ENCODE assay signal across 10 cellular contexts in genomic region chr6:126337323-126337722, GRCh38. TPM values are rescaled to one million over a fixed set of nuclear protein-coding genes. Genes with fewer than 3 reads are reported as not detected.
DNase-seq lines count a peak whose midpoint lies in the region; ATAC-seq and TF ChIP-seq lines count a peak whose summit lies in the region.
"Had no signal": no experiment of that assay in that cellular context is flagged by ENCODE, and none has a peak within 500 bp of the region (broad histone marks: within the 10 kb centered on the region; RNA-seq: fewer than 3 reads in every experiment).

No MANE protein-coding gene starts in this region.

- CTCF ChIA-PET in activated CD8-positive, alpha-beta T cell treated with anti-CD3 and anti-CD28 coated beads for 36 hours (lab: Charles Lee), result no interaction called here

- H3K9me3 Mint-ChIP-seq in activated CD8-positive, alpha-beta T cell treated with anti-CD3 and anti-CD28 coated beads for 36 hours, result no peaks in the 10 kb centered on the region

- H3K4me3 Mint-ChIP-seq in activated CD8-positive, alpha-beta T cell treated with anti-CD3 and anti-CD28 coated beads for 36 hours, result no peak overlapping the region

- no peaks in the 10 kb centered on the region for H3K27me3 Mint-ChIP-seq in activated CD8-positive, alpha-beta T cell treated with anti-CD3 and anti-CD28 coated beads for 36 hours

- no peaks in the 10 kb centered on the region for H3K36me3 Mint-ChIP-seq in activated CD8-positive, alpha-beta T cell treated with anti-CD3 and anti-CD28 coated beads for 36 hours (ENCODE audit: low read depth)

- POLR2A ChIA-PET in activated CD8-positive, alpha-beta T cell treated with anti-CD3 and anti-CD28 coated beads for 36 hours (lab: Charles Lee), result no interaction called here

- H3K4me1 Mint-ChIP-seq in activated CD8-positive, alpha-beta T cell treated with anti-CD3 and anti-CD28 coated beads for 36 hours (ENCODE audit: low read depth), result peaks cover 8% of the 10 kb centered on the region

- no peak for TF ChIP-seq CTCF in activated CD8-positive, alpha-beta T cell treated with anti-CD3 and anti-CD28 coated beads for 36 hours (IDR thresholded peaks at IDR 0.05)

- DNase-seq in AG08395 (ENCODE audit: low spot score) (peak; percentile 75), LHCN-M2 (ENCODE audit: low read depth) (peak; percentile 74), epidermal melanocyte (ENCODE audit: insufficient read length, low spot score) (peak; percentile 30), midbrain (lab: John Stamatoyannopoulos, UW) (peak; percentile 2)
- DNase-seq in activated CD8-positive, alpha-beta T cell treated with anti-CD3 and anti-CD28 coated beads for 36 hours, result no peak
- DNase-seq in stimulated activated naive CD4-positive, alpha-beta T cell treated with Interleukin-2 at 50 U/mL for 16 hours (lab: John Stamatoyannopoulos, UW), result no peak
- DNase-seq in activated CD4-positive, alpha-beta T cell treated with anti-CD3 and anti-CD28 coated beads for 48 hours, result no peak
- DNase-seq: amniotic stem cell, NCI-H345 had no signal

- H3K27ac Mint-ChIP-seq in activated CD8-positive, alpha-beta T cell treated with anti-CD3 and anti-CD28 coated beads for 36 hours, result no peak overlapping the region

- intact Hi-C loops in activated CD8-positive, alpha-beta T cell treated with anti-CD3 and anti-CD28 coated beads for 36 hours (cut with micrococcal nuclease), result no loop called here

- ATAC-seq in activated CD8-positive, alpha-beta T cell treated with anti-CD3 and anti-CD28 coated beads for 36 hours, result no peak
- ATAC-seq in HG02642 (IDR thresholded peaks at IDR 0.05; ENCODE audit: poor library complexity, unreplicated experiment), result no peak

RNA-seq across cellular contexts. Expression of gene CENPW, which starts 2.6 kb away (rescaled TPM):
- total RNA-seq in LHCN-M2 (2014; rRNA removed), result 17.8 and 22.0 TPM in 2 replicates
- 40.7 TPM for polyA plus RNA-seq in LHCN-M2 (2012)
- total RNA-seq in activated CD8-positive, alpha-beta T cell treated with anti-CD3 and anti-CD28 coated beads for 36 hours, result 10 to 100 TPM; 65.8 to 66.5 TPM

Comparison
In these comparisons a context has a peak if more than half of its experiments do, and no peak if none do; other contexts are left out.
1. DNase-seq: peak in AG08395 (single experiment), LHCN-M2 (single experiment), epidermal melanocyte (single experiment) and midbrain (single experiment); none in activated CD8-positive, alpha-beta T cell treated with anti-CD3 and anti-CD28 coated beads for 36 hours (single experiment), stimulated activated naive CD4-positive, alpha-beta T cell treated with Interleukin-2 at 50 U/mL for 16 hours (single experiment) and activated CD4-positive, alpha-beta T cell treated with anti-CD3 and anti-CD28 coated beads for 48 hours (single experiment).